ENCODE assay signal across 8 cellular contexts in the genomic region with DNA sequence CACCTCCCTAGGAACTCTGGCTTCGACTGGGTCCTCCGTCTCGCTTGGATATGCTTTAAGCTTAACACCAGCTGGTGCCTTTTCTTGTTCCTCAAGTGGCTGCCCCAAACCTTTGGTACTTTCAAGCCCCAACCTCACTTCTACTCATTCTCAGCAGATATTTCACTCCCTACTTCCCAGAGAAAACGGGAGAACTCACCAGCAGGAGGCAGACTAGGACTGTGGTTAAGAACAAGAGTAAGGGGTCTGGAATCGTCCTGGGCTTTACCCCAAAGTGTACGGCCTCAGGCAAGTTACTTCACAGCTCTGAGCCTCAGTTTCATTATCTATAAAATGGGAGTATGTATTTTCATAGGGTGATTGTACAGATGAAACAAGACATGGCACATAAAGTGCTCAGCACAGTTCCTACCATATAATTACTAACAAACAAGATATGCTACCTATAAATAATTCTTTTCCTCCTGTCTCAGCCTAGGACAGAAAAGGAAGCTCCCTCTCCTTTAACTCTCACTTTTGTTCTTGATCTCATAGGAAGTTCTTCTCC. TPM values are rescaled to one million over a fixed set of nuclear protein-coding genes. Genes with fewer than 3 reads are reported as not detected.
DNase-seq lines count a peak whose midpoint lies in the region; ATAC-seq and TF ChIP-seq lines count a peak whose summit lies in the region.

No MANE protein-coding gene starts in this region.

- DNase-seq in Right ventricle myocardium inferior (ENCODE audit: missing footprints), result no peak
- DNase-seq in cardiac septum (ENCODE audit: low spot score), result no peak
- DNase-seq in RPMI7951 (ENCODE audit: low read depth), result peak; percentile 27
- peak; percentile 40 for DNase-seq in foreskin melanocyte
- DNase-seq in thyroid gland, result peak; percentile 17 to 53
- DNase-seq in immature natural killer cell, result no peak
- no peak for DNase-seq in naive thymus-derived CD8-positive, alpha-beta T cell

- H3K9me3 ChIP-seq in thyroid gland, result no peaks in the 10 kb centered on the region

- TF ChIP-seq POLR2A in thyroid gland (IDR thresholded peaks at IDR 0.05), result no peak

- no peaks in the 10 kb centered on the region for H3K4me1 Mint-ChIP-seq in immature natural killer cell
- no peaks in the 10 kb centered on the region for H3K4me1 Mint-ChIP-seq in naive thymus-derived CD8-positive, alpha-beta T cell

- peaks cover 0 to 6% (median 2%) of the 10 kb centered on the region in 6 donors for H3K9me3 Mint-ChIP-seq in immature natural killer cell
- H3K9me3 Mint-ChIP-seq in naive thymus-derived CD8-positive, alpha-beta T cell, result peaks cover 1 to 15% (median 5%) of the 10 kb centered on the region in 9 donors

- H3K4me3 ChIP-seq in thyroid gland (replicated peaks in 1 of 3), result no peak overlapping the region

- H3K4me1 ChIP-seq in thyroid gland, result peaks cover 20 to 28% of the 10 kb centered on the region in 2 donors

- no peaks in the 10 kb centered on the region for H3K36me3 ChIP-seq in thyroid gland

- H3K27ac Mint-ChIP-seq in immature natural killer cell, result no peak overlapping the region
- peak overlapping the region in 1 of 10 donors; percentile 13 for H3K27ac Mint-ChIP-seq in naive thymus-derived CD8-positive, alpha-beta T cell

- POLR2A ChIA-PET in naive thymus-derived CD8-positive, alpha-beta T cell (lab: Charles Lee), result no interaction called here

- peak; percentile 47 for ATAC-seq in Right ventricle myocardium inferior
- no peak for ATAC-seq in GM21723 (IDR thresholded peaks at IDR 0.05; ENCODE audit: unreplicated experiment)
- ATAC-seq in naive thymus-derived CD8-positive, alpha-beta T cell, result no peak

- H3K27me3 ChIP-seq in thyroid gland, result no peaks in the 10 kb centered on the region

- H3K27ac ChIP-seq in thyroid gland, result peak overlapping the region in 1 of 3 donors; percentile 14

- no peak overlapping the region for H3K4me3 Mint-ChIP-seq in immature natural killer cell
- H3K4me3 Mint-ChIP-seq in naive thymus-derived CD8-positive, alpha-beta T cell, result no peak overlapping the region

- H3K36me3 Mint-ChIP-seq in immature natural killer cell, result no peaks in the 10 kb centered on the region
- peaks cover 0 to 10% (median 0%) of the 10 kb centered on the region in 3 donors for H3K36me3 Mint-ChIP-seq in naive thymus-derived CD8-positive, alpha-beta T cell

- WGBS in thyroid gland, 2 donors, result 32 to 38% methylated on average over 6 of the region's 6 CpGs

- TF ChIP-seq CTCF in thyroid gland (IDR thresholded peaks at IDR 0.05), result peak in 2 of 6 experiments; percentile 22 to 23

- intact Hi-C loops in Right ventricle myocardium inferior (cut with DNase I) (loop anchor here (5.0 to 10.0 kb wide), 4 partner anchors 57 to 780 kb away; no protein-coding TSS in a partner anchor), cardiac septum (cut with DNase I) (loop anchor here (5.0 to 10.0 kb wide), 2 partner anchors 647 to 775 kb away; no protein-coding TSS in a partner anchor), thyroid gland (cut with DNase I) (no loop called here)

- peaks cover 4 to 18% (median 8%) of the 10 kb centered on the region in 3 donors for H3K27me3 Mint-ChIP-seq in immature natural killer cell (ENCODE audit: low read depth in 3 of 3)
- H3K27me3 Mint-ChIP-seq in naive thymus-derived CD8-positive, alpha-beta T cell, result peaks cover 25 to 42% (median 35%) of the 10 kb centered on the region in 5 donors

RNA-seq across cellular contexts. Expression of a gene that starts 37.8 kb away (rescaled TPM):
- total RNA-seq in Right ventricle myocardium inferior, result 14.5 TPM
- 4.5 TPM for total RNA-seq in cardiac septum
- under 0.01 and 0.24 TPM in 2 replicates for total RNA-seq in RPMI7951 (2014; rRNA removed; shearing (Covaris generic))
- total RNA-seq in thyroid gland, result 10 to 100 TPM in 1 of 4 donors, 1 to 10 TPM in 3; 1.2 to 16.4 (median 4.3) TPM
- polyA plus RNA-seq in immature natural killer cell, result not detected
- not detected for total RNA-seq in naive thymus-derived CD8-positive, alpha-beta T cell
- polyA plus RNA-seq in naive thymus-derived CD8-positive, alpha-beta T cell, result not detected

Comparison
In these comparisons a context has a peak if more than half of its experiments do, and no peak if none do; other contexts are left out.
1. DNase-seq: peak in RPMI7951 (single experiment), foreskin melanocyte (single experiment) and thyroid gland (2 of 2); none in Right ventricle myocardium inferior (single experiment), cardiac septum (single experiment), immature natural killer cell (0 of 3) and naive thymus-derived CD8-positive, alpha-beta T cell (0 of 10).